ENCODE assay signal across 1 cellular context in the genomic region with DNA sequence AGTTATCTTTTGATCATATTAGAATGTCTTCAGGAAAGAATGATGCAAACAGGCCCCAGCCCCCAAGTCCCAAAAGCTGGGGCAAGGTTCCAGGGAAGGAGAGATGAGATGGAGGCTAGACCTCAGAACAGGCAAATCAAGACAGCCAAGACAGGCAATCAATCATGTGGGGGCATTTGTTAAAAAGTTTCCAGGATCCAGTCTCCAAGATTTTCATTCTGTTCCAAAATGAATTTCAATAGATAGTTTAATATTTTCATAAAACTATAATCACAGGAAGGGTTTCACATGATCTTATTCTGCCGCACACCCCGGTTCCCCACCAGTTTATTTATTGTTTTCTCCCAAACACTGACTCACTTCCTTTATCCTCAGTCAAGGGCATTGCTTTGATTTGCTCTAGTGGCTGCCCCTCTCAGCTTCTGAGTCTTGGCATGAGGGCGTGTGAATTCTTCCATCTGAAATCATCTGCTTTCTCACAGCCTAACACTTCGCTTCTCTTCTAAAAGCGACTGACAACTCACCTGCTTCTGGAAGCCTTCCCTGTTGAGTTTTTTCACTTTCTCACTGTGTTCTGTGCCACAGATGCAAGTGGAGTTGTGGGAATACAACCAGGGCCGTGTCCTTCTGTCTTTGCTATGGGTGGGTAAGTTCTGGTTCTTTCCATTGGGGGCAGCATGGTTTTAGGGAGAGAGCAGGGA.
TF ChIP-seq lines count a peak whose summit lies in the region.

No MANE protein-coding gene starts in this region.

TF ChIP-seq in HepG2, 621 proteins besides CTCF, POLR2A, EP300 and RAD21 (continued from another document and continues in another):
- TF ChIP-seq, protein P1, sequence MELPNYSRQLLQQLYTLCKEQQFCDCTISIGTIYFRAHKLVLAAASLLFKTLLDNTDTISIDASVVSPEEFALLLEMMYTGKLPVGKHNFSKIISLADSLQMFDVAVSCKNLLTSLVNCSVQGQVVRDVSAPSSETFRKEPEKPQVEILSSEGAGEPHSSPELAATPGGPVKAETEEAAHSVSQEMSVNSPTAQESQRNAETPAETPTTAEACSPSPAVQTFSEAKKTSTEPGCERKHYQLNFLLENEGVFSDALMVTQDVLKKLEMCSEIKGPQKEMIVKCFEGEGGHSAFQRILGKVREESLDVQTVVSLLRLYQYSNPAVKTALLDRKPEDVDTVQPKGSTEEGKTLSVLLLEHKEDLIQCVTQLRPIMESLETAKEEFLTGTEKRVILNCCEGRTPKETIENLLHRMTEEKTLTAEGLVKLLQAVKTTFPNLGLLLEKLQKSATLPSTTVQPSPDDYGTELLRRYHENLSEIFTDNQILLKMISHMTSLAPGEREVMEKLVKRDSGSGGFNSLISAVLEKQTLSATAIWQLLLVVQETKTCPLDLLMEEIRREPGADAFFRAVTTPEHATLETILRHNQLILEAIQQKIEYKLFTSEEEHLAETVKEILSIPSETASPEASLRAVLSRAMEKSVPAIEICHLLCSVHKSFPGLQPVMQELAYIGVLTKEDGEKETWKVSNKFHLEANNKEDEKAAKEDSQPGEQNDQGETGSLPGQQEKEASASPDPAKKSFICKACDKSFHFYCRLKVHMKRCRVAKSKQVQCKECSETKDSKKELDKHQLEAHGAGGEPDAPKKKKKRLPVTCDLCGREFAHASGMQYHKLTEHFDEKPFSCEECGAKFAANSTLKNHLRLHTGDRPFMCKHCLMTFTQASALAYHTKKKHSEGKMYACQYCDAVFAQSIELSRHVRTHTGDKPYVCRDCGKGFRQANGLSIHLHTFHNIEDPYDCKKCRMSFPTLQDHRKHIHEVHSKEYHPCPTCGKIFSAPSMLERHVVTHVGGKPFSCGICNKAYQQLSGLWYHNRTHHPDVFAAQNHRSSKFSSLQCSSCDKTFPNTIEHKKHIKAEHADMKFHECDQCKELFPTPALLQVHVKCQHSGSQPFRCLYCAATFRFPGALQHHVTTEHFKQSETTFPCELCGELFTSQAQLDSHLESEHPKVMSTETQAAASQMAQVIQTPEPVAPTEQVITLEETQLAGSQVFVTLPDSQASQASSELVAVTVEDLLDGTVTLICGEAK (IDR thresholded peaks at IDR 0.05) = no peak
- TF ChIP-seq, protein P1 (CRISPR knock-in tag; IDR thresholded peaks at IDR 0.05) = no peak
- TF ChIP-seq KDM4B (CRISPR knock-in tag; IDR thresholded peaks at IDR 0.05) = peak; percentile 65; the same call in 1 of the 2 replicates
- TF ChIP-seq ZMYM2 (CRISPR knock-in tag; IDR thresholded peaks at IDR 0.05) = no peak
- no peak for TF ChIP-seq ZNF230 (CRISPR knock-in tag; IDR thresholded peaks at IDR 0.05)
- peak; percentile 37; the same call in 1 of the 2 replicates for TF ChIP-seq FOXK1 (CRISPR knock-in tag; IDR thresholded peaks at IDR 0.05; ENCODE audit: borderline replicate concordance, low read depth)
- TF ChIP-seq EED (CRISPR knock-in tag; IDR thresholded peaks at IDR 0.05) = no peak
- TF ChIP-seq ZNF616 (CRISPR knock-in tag; IDR thresholded peaks at IDR 0.05; ENCODE audit: low read depth) = no peak
- no peak for TF ChIP-seq RBM22 (optimal IDR thresholded peaks at IDR 0.05; ENCODE audit: low read length)
- peak; percentile 51; the same call in 1 of the 2 replicates for TF ChIP-seq KLF9 (CRISPR knock-in tag; IDR thresholded peaks at IDR 0.05; ENCODE audit: low read depth)
- TF ChIP-seq, protein P2, sequence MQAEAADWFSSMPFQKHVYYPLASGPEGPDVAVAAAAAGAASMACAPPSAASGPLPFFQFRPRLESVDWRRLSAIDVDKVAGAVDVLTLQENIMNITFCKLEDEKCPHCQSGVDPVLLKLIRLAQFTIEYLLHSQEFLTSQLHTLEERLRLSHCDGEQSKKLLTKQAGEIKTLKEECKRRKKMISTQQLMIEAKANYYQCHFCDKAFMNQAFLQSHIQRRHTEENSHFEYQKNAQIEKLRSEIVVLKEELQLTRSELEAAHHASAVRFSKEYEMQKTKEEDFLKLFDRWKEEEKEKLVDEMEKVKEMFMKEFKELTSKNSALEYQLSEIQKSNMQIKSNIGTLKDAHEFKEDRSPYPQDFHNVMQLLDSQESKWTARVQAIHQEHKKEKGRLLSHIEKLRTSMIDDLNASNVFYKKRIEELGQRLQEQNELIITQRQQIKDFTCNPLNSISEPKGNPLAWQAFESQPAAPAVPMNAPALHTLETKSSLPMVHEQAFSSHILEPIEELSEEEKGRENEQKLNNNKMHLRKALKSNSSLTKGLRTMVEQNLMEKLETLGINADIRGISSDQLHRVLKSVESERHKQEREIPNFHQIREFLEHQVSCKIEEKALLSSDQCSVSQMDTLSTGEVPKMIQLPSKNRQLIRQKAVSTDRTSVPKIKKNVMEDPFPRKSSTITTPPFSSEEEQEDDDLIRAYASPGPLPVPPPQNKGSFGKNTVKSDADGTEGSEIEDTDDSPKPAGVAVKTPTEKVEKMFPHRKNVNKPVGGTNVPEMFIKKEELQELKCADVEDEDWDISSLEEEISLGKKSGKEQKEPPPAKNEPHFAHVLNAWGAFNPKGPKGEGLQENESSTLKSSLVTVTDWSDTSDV (CRISPR knock-in tag; IDR thresholded peaks at IDR 0.05) = no peak
- TF ChIP-seq ZNF562 (CRISPR knock-in tag; IDR thresholded peaks at IDR 0.05; ENCODE audit: borderline replicate concordance) = no peak
- TF ChIP-seq, protein P3, sequence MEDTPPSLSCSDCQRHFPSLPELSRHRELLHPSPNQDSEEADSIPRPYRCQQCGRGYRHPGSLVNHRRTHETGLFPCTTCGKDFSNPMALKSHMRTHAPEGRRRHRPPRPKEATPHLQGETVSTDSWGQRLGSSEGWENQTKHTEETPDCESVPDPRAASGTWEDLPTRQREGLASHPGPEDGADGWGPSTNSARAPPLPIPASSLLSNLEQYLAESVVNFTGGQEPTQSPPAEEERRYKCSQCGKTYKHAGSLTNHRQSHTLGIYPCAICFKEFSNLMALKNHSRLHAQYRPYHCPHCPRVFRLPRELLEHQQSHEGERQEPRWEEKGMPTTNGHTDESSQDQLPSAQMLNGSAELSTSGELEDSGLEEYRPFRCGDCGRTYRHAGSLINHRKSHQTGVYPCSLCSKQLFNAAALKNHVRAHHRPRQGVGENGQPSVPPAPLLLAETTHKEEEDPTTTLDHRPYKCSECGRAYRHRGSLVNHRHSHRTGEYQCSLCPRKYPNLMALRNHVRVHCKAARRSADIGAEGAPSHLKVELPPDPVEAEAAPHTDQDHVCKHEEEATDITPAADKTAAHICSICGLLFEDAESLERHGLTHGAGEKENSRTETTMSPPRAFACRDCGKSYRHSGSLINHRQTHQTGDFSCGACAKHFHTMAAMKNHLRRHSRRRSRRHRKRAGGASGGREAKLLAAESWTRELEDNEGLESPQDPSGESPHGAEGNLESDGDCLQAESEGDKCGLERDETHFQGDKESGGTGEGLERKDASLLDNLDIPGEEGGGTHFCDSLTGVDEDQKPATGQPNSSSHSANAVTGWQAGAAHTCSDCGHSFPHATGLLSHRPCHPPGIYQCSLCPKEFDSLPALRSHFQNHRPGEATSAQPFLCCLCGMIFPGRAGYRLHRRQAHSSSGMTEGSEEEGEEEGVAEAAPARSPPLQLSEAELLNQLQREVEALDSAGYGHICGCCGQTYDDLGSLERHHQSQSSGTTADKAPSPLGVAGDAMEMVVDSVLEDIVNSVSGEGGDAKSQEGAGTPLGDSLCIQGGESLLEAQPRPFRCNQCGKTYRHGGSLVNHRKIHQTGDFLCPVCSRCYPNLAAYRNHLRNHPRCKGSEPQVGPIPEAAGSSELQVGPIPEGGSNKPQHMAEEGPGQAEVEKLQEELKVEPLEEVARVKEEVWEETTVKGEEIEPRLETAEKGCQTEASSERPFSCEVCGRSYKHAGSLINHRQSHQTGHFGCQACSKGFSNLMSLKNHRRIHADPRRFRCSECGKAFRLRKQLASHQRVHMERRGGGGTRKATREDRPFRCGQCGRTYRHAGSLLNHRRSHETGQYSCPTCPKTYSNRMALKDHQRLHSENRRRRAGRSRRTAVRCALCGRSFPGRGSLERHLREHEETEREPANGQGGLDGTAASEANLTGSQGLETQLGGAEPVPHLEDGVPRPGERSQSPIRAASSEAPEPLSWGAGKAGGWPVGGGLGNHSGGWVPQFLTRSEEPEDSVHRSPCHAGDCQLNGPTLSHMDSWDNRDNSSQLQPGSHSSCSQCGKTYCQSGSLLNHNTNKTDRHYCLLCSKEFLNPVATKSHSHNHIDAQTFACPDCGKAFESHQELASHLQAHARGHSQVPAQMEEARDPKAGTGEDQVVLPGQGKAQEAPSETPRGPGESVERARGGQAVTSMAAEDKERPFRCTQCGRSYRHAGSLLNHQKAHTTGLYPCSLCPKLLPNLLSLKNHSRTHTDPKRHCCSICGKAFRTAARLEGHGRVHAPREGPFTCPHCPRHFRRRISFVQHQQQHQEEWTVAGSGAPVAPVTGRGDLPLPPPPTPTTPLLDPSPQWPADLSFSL (CRISPR knock-in tag; IDR thresholded peaks at IDR 0.05) = peak; percentile 55; the same call in 1 of the 2 replicates
- 0 out of 2 replicates have a peak, but pooled peaks have one; percentile 32 for TF ChIP-seq PPARG (CRISPR knock-in tag; conservative IDR thresholded peaks at IDR 0.05)
- TF ChIP-seq PCBP1 (IDR thresholded peaks at IDR 0.05; ENCODE audit: borderline replicate concordance, low read depth, low read length) = no peak
- TF ChIP-seq ZFP82 (CRISPR knock-in tag; IDR thresholded peaks at IDR 0.05; ENCODE audit: borderline replicate concordance) = no peak
- no peak for TF ChIP-seq HDAC6 (IDR thresholded peaks at IDR 0.05; ENCODE audit: low read depth, low read length)
- TF ChIP-seq ZNF879 (CRISPR knock-in tag; IDR thresholded peaks at IDR 0.05) = no peak
- no peak for TF ChIP-seq ZMYM3 (CRISPR knock-in tag; IDR thresholded peaks at IDR 0.05)
- TF ChIP-seq, protein P4, sequence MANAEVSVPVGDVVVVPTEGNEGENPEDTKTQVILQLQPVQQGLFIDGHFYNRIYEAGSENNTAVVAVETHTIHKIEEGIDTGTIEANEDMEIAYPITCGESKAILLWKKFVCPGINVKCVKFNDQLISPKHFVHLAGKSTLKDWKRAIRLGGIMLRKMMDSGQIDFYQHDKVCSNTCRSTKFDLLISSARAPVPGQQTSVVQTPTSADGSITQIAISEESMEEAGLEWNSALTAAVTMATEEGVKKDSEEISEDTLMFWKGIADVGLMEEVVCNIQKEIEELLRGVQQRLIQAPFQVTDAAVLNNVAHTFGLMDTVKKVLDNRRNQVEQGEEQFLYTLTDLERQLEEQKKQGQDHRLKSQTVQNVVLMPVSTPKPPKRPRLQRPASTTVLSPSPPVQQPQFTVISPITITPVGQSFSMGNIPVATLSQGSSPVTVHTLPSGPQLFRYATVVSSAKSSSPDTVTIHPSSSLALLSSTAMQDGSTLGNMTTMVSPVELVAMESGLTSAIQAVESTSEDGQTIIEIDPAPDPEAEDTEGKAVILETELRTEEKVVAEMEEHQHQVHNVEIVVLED (CRISPR knock-in tag; IDR thresholded peaks at IDR 0.05; ENCODE audit: borderline replicate concordance) = no peak
- no peak for TF ChIP-seq CREB1 (IDR thresholded peaks at IDR 0.05)
- no peak for TF ChIP-seq CREB1 (CRISPR knock-in tag; IDR thresholded peaks at IDR 0.05)
- peak; percentile 87 for TF ChIP-seq ZBTB38 (CRISPR knock-in tag; IDR thresholded peaks at IDR 0.05)
- TF ChIP-seq REXO4 (CRISPR knock-in tag; IDR thresholded peaks at IDR 0.05; ENCODE audit: borderline replicate concordance) = no peak
- TF ChIP-seq EHMT2 (IDR thresholded peaks at IDR 0.05; ENCODE audit: borderline replicate concordance, low read depth, low read length) = no peak
- TF ChIP-seq ZNF678 (CRISPR knock-in tag; IDR thresholded peaks at IDR 0.05) = no peak
- TF ChIP-seq TOE1 (CRISPR knock-in tag; IDR thresholded peaks at IDR 0.05) = no peak
- TF ChIP-seq ZNF121 (CRISPR knock-in tag; IDR thresholded peaks at IDR 0.05) = 0 out of 2 replicates have a peak, but pooled peaks have one; percentile 70
- no peak for TF ChIP-seq ZNF775 (CRISPR knock-in tag; IDR thresholded peaks at IDR 0.05; ENCODE audit: borderline replicate concordance)
- TF ChIP-seq CBX5 (CRISPR knock-in tag; IDR thresholded peaks at IDR 0.05; ENCODE audit: borderline replicate concordance) = peak; percentile 89; the same call in 1 of the 2 replicates
- TF ChIP-seq, protein P5, sequence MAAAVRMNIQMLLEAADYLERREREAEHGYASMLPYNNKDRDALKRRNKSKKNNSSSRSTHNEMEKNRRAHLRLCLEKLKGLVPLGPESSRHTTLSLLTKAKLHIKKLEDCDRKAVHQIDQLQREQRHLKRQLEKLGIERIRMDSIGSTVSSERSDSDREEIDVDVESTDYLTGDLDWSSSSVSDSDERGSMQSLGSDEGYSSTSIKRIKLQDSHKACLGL (CRISPR knock-in tag; IDR thresholded peaks at IDR 0.05) = no peak
- no peak; the same call in 1 of the 2 replicates for TF ChIP-seq ZNF746 (CRISPR knock-in tag; IDR thresholded peaks at IDR 0.05)
- TF ChIP-seq, protein P6, sequence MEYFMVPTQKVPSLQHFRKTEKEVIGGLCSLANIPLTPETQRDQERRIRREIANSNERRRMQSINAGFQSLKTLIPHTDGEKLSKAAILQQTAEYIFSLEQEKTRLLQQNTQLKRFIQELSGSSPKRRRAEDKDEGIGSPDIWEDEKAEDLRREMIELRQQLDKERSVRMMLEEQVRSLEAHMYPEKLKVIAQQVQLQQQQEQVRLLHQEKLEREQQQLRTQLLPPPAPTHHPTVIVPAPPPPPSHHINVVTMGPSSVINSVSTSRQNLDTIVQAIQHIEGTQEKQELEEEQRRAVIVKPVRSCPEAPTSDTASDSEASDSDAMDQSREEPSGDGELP (IDR thresholded peaks at IDR 0.05; ENCODE audit: borderline replicate concordance, low read depth) = peak; percentile 32; the same call in 1 of the 2 replicates
- 0 out of 2 replicates have a peak, but pooled peaks have one; percentile 19 for TF ChIP-seq ELF1 (CRISPR knock-in tag; IDR thresholded peaks at IDR 0.05)
- no peak for TF ChIP-seq ZNF253 (CRISPR knock-in tag; IDR thresholded peaks at IDR 0.05; ENCODE audit: borderline replicate concordance)
- no peak for TF ChIP-seq CENPT (CRISPR knock-in tag; IDR thresholded peaks at IDR 0.05; ENCODE audit: low read depth)
- TF ChIP-seq RARG (CRISPR knock-in tag; IDR thresholded peaks at IDR 0.05; ENCODE audit: low read depth) = no peak
